17 cellular contexts compared by ENCODE assay signal in genomic region chr2:54227798-54228197, GRCh38. TPM values are rescaled to one million over a fixed set of nuclear protein-coding genes. Genes with fewer than 3 reads are reported as not detected.
DNase-seq lines count a peak whose midpoint lies in the region; ATAC-seq, FAIRE-seq and TF ChIP-seq lines count a peak whose summit lies in the region.
"Had no signal": no experiment of that assay in that cellular context is flagged by ENCODE, and none has a peak within 500 bp of the region (broad histone marks: within the 10 kb centered on the region; RNA-seq: fewer than 3 reads in every experiment).

No MANE protein-coding gene starts in this region.

- no peaks in the 10 kb centered on the region for H4K20me1 ChIP-seq in mammary epithelial cell (ENCODE audit: insufficient read depth, low read length)
- H4K20me1 ChIP-seq: BLaER1 had no signal

- no peak for ATAC-seq in HG03108 (IDR thresholded peaks at IDR 0.05; ENCODE audit: unreplicated experiment)
- ATAC-seq in stimulated activated naive CD8-positive, alpha-beta T cell treated with anti-CD3 and anti-CD28 coated beads, Interleukin-15, Interleukin-2, amounts not matched to agents 100 U/mL and 50 U/mL, for 24 hours, result no peak
- ATAC-seq: HCT116 had no signal

- no peak for TF ChIP-seq POLR2A in breast epithelium (IDR thresholded peaks at IDR 0.05)

- CTCF ChIA-PET in mammary epithelial cell (lab: Charles Lee; ENCODE audit: low non-redundant PET), result no interaction called here

- H3K27ac Mint-ChIP-seq in mesothelial cell of epicardium, result peak overlapping the region; percentile 68
- H3K27ac Mint-ChIP-seq: CD8-positive, alpha-beta memory T cell had no signal

- peaks cover 45% of the 10 kb centered on the region for H3K4me1 Mint-ChIP-seq in mesothelial cell of epicardium
- H3K4me1 Mint-ChIP-seq: CD8-positive, alpha-beta memory T cell had no signal

- no peaks in the 10 kb centered on the region for H3K27me3 Mint-ChIP-seq in mesothelial cell of epicardium (ENCODE audit: low read depth)
- H3K27me3 Mint-ChIP-seq: CD8-positive, alpha-beta memory T cell had no signal

- H3K36me3 Mint-ChIP-seq in mesothelial cell of epicardium, result peaks cover 3% of the 10 kb centered on the region

- no peak overlapping the region for H3K4me3 ChIP-seq in mammary epithelial cell (replicated peaks in 1 of 3; ENCODE audit: insufficient read depth in 1 of 3, low read depth in 2 of 3, low read length in 3 of 3)
- no peak overlapping the region for H3K4me3 ChIP-seq in breast epithelium
- no peak overlapping the region for H3K4me3 ChIP-seq in adipocyte (ENCODE audit: low read length)
- H3K4me3 ChIP-seq: BLaER1 had no signal

- H3K9me3 ChIP-seq in mammary epithelial cell (replicated peaks; ENCODE audit: insufficient read depth, low read length), result no peaks in the 10 kb centered on the region
- no peaks in the 10 kb centered on the region for H3K9me3 ChIP-seq in breast epithelium
- H3K9me3 ChIP-seq in adipocyte (ENCODE audit: control insufficient read depth, low read length), result no peaks in the 10 kb centered on the region

- no peak for TF ChIP-seq CTCF in mammary epithelial cell (conservative IDR thresholded peaks at IDR 0.05 in 1 of 2, IDR thresholded peaks at IDR 0.05 in 1 of 2; ENCODE audit: extremely low read depth in 1 of 2, insufficient read depth in 1 of 2, low read depth in 1 of 2, low read length in 2 of 2)
- TF ChIP-seq CTCF in breast epithelium (IDR thresholded peaks at IDR 0.05), result no peak
- TF ChIP-seq CTCF in mesothelial cell of epicardium (IDR thresholded peaks at IDR 0.05; ENCODE audit: unreplicated experiment), result no peak

- H3K4me1 ChIP-seq in mammary epithelial cell (ENCODE audit: insufficient read depth, low read length) (no peaks in the 10 kb centered on the region), breast epithelium (no peaks in the 10 kb centered on the region), adipocyte (ENCODE audit: control insufficient read depth, insufficient read depth, low read length) (peaks cover 49% of the 10 kb centered on the region)
- H3K4me1 ChIP-seq: BLaER1 had no signal

- H3K79me2 ChIP-seq in mammary epithelial cell (ENCODE audit: insufficient read depth, low read length), result no peaks in the 10 kb centered on the region

- DNase-seq in mammary epithelial cell (peak; percentile 12), breast epithelium (ENCODE audit: low spot score in 2 of 2) (no peak), adipocyte (ENCODE audit: low read depth) (no peak), mesothelial cell of epicardium (ENCODE audit: low spot score in 2 of 2, unreplicated experiment in 2 of 2) (no peak), RCC 7860 (ENCODE audit: low spot score) (no peak), SW480 (ENCODE audit: low spot score) (no peak)
- no peak for DNase-seq in stimulated activated naive CD8-positive, alpha-beta T cell treated with anti-CD3 and anti-CD28 coated beads, Interleukin-15, Interleukin-2, amounts not matched to agents 100 U/mL and 50 U/mL, for 24 hours
- DNase-seq: 8988T; AML-193; CD8-positive, alpha-beta memory T cell; DMS53; GF-D8 had no signal

- dilution Hi-C loops in mammary epithelial cell (cut with HindIII; ENCODE audit: low sequenced_read_pairs), result no loop called here

- in situ Hi-C loops in mammary epithelial cell (cut with MboI; ENCODE audit: low sequenced_read_pairs in 2 of 2), result no loop called here

- peaks cover 6% of the 10 kb centered on the region for H3K9me3 Mint-ChIP-seq in mesothelial cell of epicardium

- no peak overlapping the region for H3K4me2 ChIP-seq in mammary epithelial cell (ENCODE audit: insufficient read depth, low read depth, low read length)
- H3K4me2 ChIP-seq: BLaER1 had no signal

- intact Hi-C loops in mammary epithelial cell (cut with micrococcal nuclease), result no loop called here
- intact Hi-C loops in breast epithelium (cut with DNase I; ENCODE audit: low total_unique reads), result no loop called here

- peaks cover 2% of the 10 kb centered on the region for H3K36me3 ChIP-seq in mammary epithelial cell (ENCODE audit: insufficient read depth, low read length)
- no peaks in the 10 kb centered on the region for H3K36me3 ChIP-seq in breast epithelium
- H3K36me3 ChIP-seq in adipocyte (ENCODE audit: control insufficient read depth, insufficient read depth, low read length, severe bottlenecking), result no peaks in the 10 kb centered on the region
- H3K36me3 ChIP-seq: BLaER1 had no signal

- H3K9ac ChIP-seq in mammary epithelial cell (ENCODE audit: insufficient read depth, low read length), result no peak overlapping the region
- peak overlapping the region; percentile 82 for H3K9ac ChIP-seq in adipocyte (ENCODE audit: low read length)
- H3K9ac ChIP-seq: BLaER1 had no signal

- no peaks in the 10 kb centered on the region for H3K27me3 ChIP-seq in mammary epithelial cell (ENCODE audit: insufficient read depth, low read length)
- no peaks in the 10 kb centered on the region for H3K27me3 ChIP-seq in breast epithelium
- no peaks in the 10 kb centered on the region for H3K27me3 ChIP-seq in adipocyte (replicated peaks; ENCODE audit: control insufficient read depth, insufficient read depth, low read length)
- H3K27me3 ChIP-seq: BLaER1 had no signal

- H2AFZ ChIP-seq in mammary epithelial cell (ENCODE audit: low read depth, low read length), result no peak overlapping the region

- FAIRE-seq in RCC 7860 (lab: Jason Lieb, UNC), result no peak
- FAIRE-seq: H54 had no signal

- BruUV-seq in mammary epithelial cell (replicated peaks; lab: Mats Ljungman, UMichigan), result no TSS peak

- H3K27ac ChIP-seq in mammary epithelial cell (ENCODE audit: insufficient read depth, low read depth, low read length) (no peak overlapping the region), breast epithelium (no peak overlapping the region)
- H3K27ac ChIP-seq: BLaER1, HL-60 had no signal

- no peak overlapping the region for H3K4me3 Mint-ChIP-seq in mesothelial cell of epicardium
- H3K4me3 Mint-ChIP-seq: CD8-positive, alpha-beta memory T cell had no signal

RNA-seq across cellular contexts. Expression of gene TSPYL6, which starts 28.2 kb away (rescaled TPM):
- total RNA-seq in mammary epithelial cell (not detected), breast epithelium (not detected), mesothelial cell of epicardium (not detected in 3 replicates)
- polyA plus RNA-seq in mammary epithelial cell, result not detected
- not detected for polyA minus RNA-seq in mammary epithelial cell
- total RNA-seq: CD8-positive, alpha-beta memory T cell had no signal
- polyA plus RNA-seq: CD8-positive, alpha-beta memory T cell had no signal
